Comparison of ENCODE assay signal across 17 cellular contexts in genomic region chr7:2754086-2754485, GRCh38.
DNase-seq lines count a peak whose midpoint lies in the region; ATAC-seq, FAIRE-seq and TF ChIP-seq lines count a peak whose summit lies in the region.
"Had no signal": no experiment of that assay in that cellular context is flagged by ENCODE, and none has a peak within 500 bp of the region (broad histone marks: within the 10 kb centered on the region; RNA-seq: fewer than 3 reads in every experiment).

No MANE protein-coding gene starts in this region.

- no peak for DNase-seq in GM23338 (ENCODE audit: low spot score)
- DNase-seq in astrocyte (ENCODE audit: low read depth): peak; percentile 39
- peak; percentile 81 for DNase-seq in fibroblast of villous mesenchyme (ENCODE audit: low read depth)
- peak; percentile 79 for DNase-seq in pons (ENCODE audit: low spot score)
- no peak for DNase-seq in stimulated activated CD4-positive, alpha-beta T cell treated with anti-CD3 and anti-CD28 coated beads, Interleukin-2, amount 100 ng/mL, for 24 hours
- no peak for DNase-seq in activated CD4-positive, CD25-positive, alpha-beta regulatory T cell treated with anti-CD3 and anti-CD28 coated beads, Interleukin-2, amount 50 U/mL, for 72 hours
- DNase-seq in erythroblast (lab: John Stamatoyannopoulos, UW): no peak
- DNase-seq: COR-L47, NCI-H1436 treated with DMSO at 0.1 percent for 48 hours, NCI-H2081 treated with DMSO at 0.1 percent for 48 hours, NCI-H446 had no signal

- no peak overlapping the region for H2AFZ ChIP-seq in GM23338
- no peak overlapping the region for H2AFZ ChIP-seq in astrocyte (ENCODE audit: low read depth, low read length)

- peaks cover 30% of the 10 kb centered on the region for H3K4me1 Mint-ChIP-seq in GM23338
- peaks cover 36% of the 10 kb centered on the region for H3K4me1 Mint-ChIP-seq in astrocyte (ENCODE audit: low read depth, unreplicated experiment)

- H3K27me3 Mint-ChIP-seq in GM23338 (ENCODE audit: insufficient read depth, low read depth, poor library complexity) (peaks cover 1% of the 10 kb centered on the region), astrocyte (ENCODE audit: low read depth, unreplicated experiment) (no peaks in the 10 kb centered on the region)
- H3K27me3 Mint-ChIP-seq: IgD-negative memory B cell had no signal

- no peak overlapping the region for H3K27ac Mint-ChIP-seq in GM23338
- no peak overlapping the region for H3K27ac Mint-ChIP-seq in astrocyte (ENCODE audit: unreplicated experiment)
- H3K27ac Mint-ChIP-seq: IgD-negative memory B cell had no signal

- no peak for FAIRE-seq in astrocyte (lab: Jason Lieb, UNC)
- FAIRE-seq: A204.1, GM12878, GM18507 had no signal

- H4K20me1 ChIP-seq in GM23338 (replicated peaks; ENCODE audit: insufficient read depth): 0 out of 2 replicates have a peak, but pooled peaks cover 3% of the 10 kb centered on the region
- H4K20me1 ChIP-seq in astrocyte (ENCODE audit: insufficient read depth, low read length): peaks cover 14% of the 10 kb centered on the region

- no peaks in the 10 kb centered on the region for H3K9me3 ChIP-seq in astrocyte (ENCODE audit: insufficient read depth, low read depth, low read length)

- peaks cover 92% of the 10 kb centered on the region for H3K79me2 ChIP-seq in GM23338 (replicated peaks; ENCODE audit: insufficient read depth)
- H3K79me2 ChIP-seq in astrocyte (ENCODE audit: insufficient read depth, low read length): peaks cover 38% of the 10 kb centered on the region

- no peak overlapping the region for H3K4me2 ChIP-seq in GM23338
- no peak overlapping the region for H3K4me2 ChIP-seq in astrocyte (ENCODE audit: low read length)

- H3K27ac ChIP-seq in GM23338 (ENCODE audit: low read depth): 0 out of 2 replicates have a peak overlapping the region, but pooled peaks have one; percentile 20
- H3K27ac ChIP-seq in astrocyte (ENCODE audit: low read depth, low read length): no peak overlapping the region
- H3K27ac ChIP-seq: C4-2B had no signal

- H3K4me3 Mint-ChIP-seq in GM23338 (no peak overlapping the region), astrocyte (ENCODE audit: unreplicated experiment) (no peak overlapping the region)
- H3K4me3 Mint-ChIP-seq: IgD-negative memory B cell had no signal

- no peaks in the 10 kb centered on the region for H3K9me2 ChIP-seq in GM23338 (ENCODE audit: insufficient read depth)

- no peak for TF ChIP-seq POLR2A in erythroblast (IDR thresholded peaks at IDR 0.05; ENCODE audit: low read length)

- H3K9ac ChIP-seq in astrocyte (ENCODE audit: low read length): peak overlapping the region; percentile 0

- TF ChIP-seq CTCF in GM23338 (conservative IDR thresholded peaks at IDR 0.05; ENCODE audit: low read depth in 2 of 2) (no peak), astrocyte (IDR thresholded peaks at IDR 0.05; ENCODE audit: insufficient read depth, low read depth, low read length) (no peak), fibroblast of villous mesenchyme (IDR thresholded peaks at IDR 0.05; ENCODE audit: insufficient read depth, low read depth, low read length) (no peak)

- H3K4me1 ChIP-seq in GM23338 (ENCODE audit: insufficient read depth) (peaks cover 15% of the 10 kb centered on the region), astrocyte (ENCODE audit: insufficient read depth, low read length) (peaks cover 19% of the 10 kb centered on the region)

- no peaks in the 10 kb centered on the region; the same call in 1 of the 2 replicates for H3K36me3 ChIP-seq in GM23338 (ENCODE audit: insufficient read depth)
- no peaks in the 10 kb centered on the region for H3K36me3 ChIP-seq in astrocyte (ENCODE audit: insufficient read depth, low read length)

- no peaks in the 10 kb centered on the region for H3K27me3 ChIP-seq in GM23338 (ENCODE audit: insufficient read depth)
- no peaks in the 10 kb centered on the region for H3K27me3 ChIP-seq in astrocyte (ENCODE audit: insufficient read depth, low read length)

- H3K4me3 ChIP-seq in GM23338 (no peak overlapping the region), astrocyte (ENCODE audit: insufficient read depth, low read depth, low read length) (no peak overlapping the region), fibroblast of villous mesenchyme (ENCODE audit: low read depth, low read length) (no peak overlapping the region)
- H3K4me3 ChIP-seq: GM12878 had no signal

- no peaks in the 10 kb centered on the region; the same call in 2 of the 3 replicates for H3K9me3 Mint-ChIP-seq in GM23338
- peaks cover 5% of the 10 kb centered on the region for H3K9me3 Mint-ChIP-seq in astrocyte (ENCODE audit: unreplicated experiment)

- ATAC-seq in GM23338 (no peak), GM18511 (IDR thresholded peaks at IDR 0.05; ENCODE audit: unreplicated experiment) (no peak)
- ATAC-seq: GM12878 had no signal

- no peaks in the 10 kb centered on the region for H3F3A ChIP-seq in GM23338 (replicated peaks; ENCODE audit: low read depth)

- H3K36me3 Mint-ChIP-seq in GM23338 (ENCODE audit: low read depth): peaks cover 43% of the 10 kb centered on the region
- H3K36me3 Mint-ChIP-seq in astrocyte (ENCODE audit: low read depth, unreplicated experiment): peaks cover 14% of the 10 kb centered on the region

TF ChIP-seq in GM23338, 12 proteins besides CTCF, POLR2A, EP300 and RAD21 (continues in another document):
- TF ChIP-seq JUNB (IDR thresholded peaks at IDR 0.05; ENCODE audit: unreplicated experiment) (no peak), CREB1 (CRISPR knock-in tag; IDR thresholded peaks at IDR 0.05; ENCODE audit: low read depth) (no peak), REST (IDR thresholded peaks at IDR 0.05; ENCODE audit: unreplicated experiment) (no peak), STAT1 (IDR thresholded peaks at IDR 0.05; ENCODE audit: unreplicated experiment) (no peak), ZNF114 (CRISPR knock-in tag; IDR thresholded peaks at IDR 0.05) (no peak), EZH2 (IDR thresholded peaks at IDR 0.05; ENCODE audit: low read depth, unreplicated experiment) (no peak)

Comparison
In these comparisons a context has a peak if more than half of its experiments do, and no peak if none do; other contexts are left out.
1. DNase-seq: peak in astrocyte (single experiment), fibroblast of villous mesenchyme (single experiment) and pons (single experiment); none in GM23338 (single experiment), stimulated activated CD4-positive, alpha-beta T cell treated with anti-CD3 and anti-CD28 coated beads, Interleukin-2, amount 100 ng/mL, for 24 hours (0 of 2), activated CD4-positive, CD25-positive, alpha-beta regulatory T cell treated with anti-CD3 and anti-CD28 coated beads, Interleukin-2, amount 50 U/mL, for 72 hours (single experiment) and erythroblast (0 of 2).